Comparison of ENCODE assay signal across 26 cellular contexts in the genomic region with DNA sequence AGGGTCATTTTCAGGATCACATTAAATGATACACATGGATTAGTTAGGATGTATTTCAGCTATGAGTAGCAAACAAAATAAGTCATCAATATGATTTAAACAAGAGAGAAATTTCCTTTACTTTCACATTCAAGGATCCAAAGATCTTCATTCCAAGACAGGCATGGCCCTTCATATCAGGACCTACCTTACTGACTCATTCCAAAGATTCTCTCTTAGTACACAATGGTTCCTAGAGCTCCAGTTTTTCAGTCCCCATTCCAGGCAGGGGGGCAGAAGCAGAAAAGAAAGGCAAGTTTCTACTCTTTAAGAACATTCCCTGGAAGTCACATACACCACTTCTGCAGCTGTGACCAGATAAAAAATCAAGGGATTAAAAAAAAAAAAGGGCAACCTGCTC.
"Had no signal": no experiment of that assay in that cellular context is flagged by ENCODE, and none has a peak within 500 bp of the region (broad histone marks: within the 10 kb centered on the region; RNA-seq: fewer than 3 reads in every experiment).

No MANE protein-coding gene starts in this region.

- FAIRE-seq: K562 had no signal

- H3K4me1 ChIP-seq: breast epithelium, SJSA1 had no signal

- H3K36me3 ChIP-seq: adrenal gland, breast epithelium, SJSA1 had no signal

- DNase-seq: activated CD4-positive, alpha-beta T cell treated with anti-CD3 and anti-CD28 coated beads for 48 hours; activated CD4-positive, alpha-beta T cell treated with anti-CD3 and anti-CD28 coated beads, Interleukin-2, amount 50 U/mL, for 4 hours; activated CD4-positive, CD25-positive, alpha-beta regulatory T cell treated with anti-CD3 and anti-CD28 coated beads, Interleukin-2, amount 50 U/mL, for 72 hours; activated CD8-positive, alpha-beta memory T cell treated with anti-CD3 and anti-CD28 coated beads, Interleukin-2, amount 50 U/mL, for 48 hours; activated CD8-positive, alpha-beta T cell treated with anti-CD3 and anti-CD28 coated beads, Interleukin-2, amount 10 ng/mL, durations not matched to agents 7 days and 5 days; activated naive CD4-positive, alpha-beta T cell treated with anti-CD3 and anti-CD28 coated beads, Interleukin-2, amount 50 U/mL, for 16 hours; activated naive CD8-positive, alpha-beta T cell treated with anti-CD3 and anti-CD28 coated beads, Interleukin-2, amount 10 ng/mL, durations not matched to agents 7 days and 5 days; activated T-cell treated with anti-CD3 and anti-CD28 coated beads, Interleukin-2, amount 50 U/mL, for 1 hour; adrenal gland; anterior cingulate cortex; Karpas-422; NCI-H1092; NCI-H1417; NCI-H1930; NCI-H2171; NCI-H2227 treated with DMSO at 0.1 percent for 48 hours; NCI-H526; NCI-H82; SHP77 had no signal

- H3K27ac ChIP-seq: adrenal gland, breast epithelium, RWPE1, SJSA1 had no signal

- ATAC-seq: activated CD8-positive, alpha-beta T cell treated with anti-CD3 and anti-CD28 coated beads, Interleukin-2, amount 10 ng/mL, durations not matched to agents 7 days and 5 days; K562; Panc1; SK-N-SH treated with all-trans-retinoic acid at 6 μM for 48 hours; WTC11 had no signal

- H3K27me3 ChIP-seq: adrenal gland, breast epithelium, SJSA1 had no signal

- H3K4me3 ChIP-seq: adrenal gland, breast epithelium, K562, SJSA1 had no signal

- H3K9me3 ChIP-seq: adrenal gland, breast epithelium, SJSA1 had no signal
